In genomic region chr11:94727766-94728165, GRCh38 we compare ENCODE assay signal across 17 cellular contexts.
"Had no signal": no experiment of that assay in that cellular context is flagged by ENCODE, and none has a peak within 500 bp of the region (broad histone marks: within the 10 kb centered on the region; RNA-seq: fewer than 3 reads in every experiment).

No MANE protein-coding gene starts in this region.

- H3K36me3 Mint-ChIP-seq: activated naive CD4-positive, alpha-beta T cell treated with anti-CD3 and anti-CD28 coated beads, Interleukin-2, amount 50 U/mL, for 72 hours had no signal

- ATAC-seq: activated naive CD4-positive, alpha-beta T cell treated with anti-CD3 and anti-CD28 coated beads, Interleukin-2, amount 50 U/mL, for 72 hours; activated T-cell treated with anti-CD3 and anti-CD28 coated beads, Interleukin-2, amount 50 U/mL, for 72 hours; left lobe of liver; psoas muscle; sciatic nerve; stimulated activated naive CD8-positive, alpha-beta T cell treated with anti-CD3 and anti-CD28 coated beads, Interleukin-15, amount 100 ng/mL, for 72 hours had no signal

- H3K9me3 Mint-ChIP-seq: activated CD4-positive, alpha-beta T cell treated with anti-CD3 and anti-CD28 coated beads, Interleukin-2, amount 10 ng/mL, durations not matched to agents 24 days and 14 days; activated naive CD4-positive, alpha-beta T cell treated with anti-CD3 and anti-CD28 coated beads, Interleukin-2, amount 50 U/mL, for 72 hours; activated T-cell treated with anti-CD3 and anti-CD28 coated beads, Interleukin-2, amount 50 U/mL, for 72 hours; endodermal cell; neural crest cell; stimulated activated naive CD8-positive, alpha-beta T cell treated with anti-CD3 and anti-CD28 coated beads, Interleukin-15, amount 100 ng/mL, for 72 hours had no signal

- DNase-seq: activated CD4-positive, alpha-beta T cell treated with anti-CD3 and anti-CD28 coated beads, Interleukin-2, amount 10 ng/mL, durations not matched to agents 24 days and 14 days; activated CD4-positive, CD25-positive, alpha-beta regulatory T cell; activated CD8-positive, alpha-beta memory T cell treated with anti-CD3 and anti-CD28 coated beads, Interleukin-2, amount 50 U/mL, for 48 hours; activated gamma-delta T cell; activated T-cell treated with anti-CD3 and anti-CD28 coated beads, Interleukin-2, amount 50 U/mL, for 72 hours; endodermal cell; islet precursor cell; psoas muscle; spleen; stimulated activated naive CD8-positive, alpha-beta T cell treated with anti-CD3 and anti-CD28 coated beads, Interleukin-15, amount 100 ng/mL, for 72 hours; upper lobe of left lung had no signal

- H3K4me1 Mint-ChIP-seq: stimulated activated naive CD8-positive, alpha-beta T cell treated with anti-CD3 and anti-CD28 coated beads, Interleukin-15, amount 100 ng/mL, for 72 hours had no signal

- H3K9me3 ChIP-seq: psoas muscle, spleen, upper lobe of left lung had no signal

- H3K27me3 ChIP-seq: hepatocyte, spleen, upper lobe of left lung had no signal

- H3K27ac Mint-ChIP-seq: activated CD4-positive, alpha-beta T cell treated with anti-CD3 and anti-CD28 coated beads, Interleukin-2, amount 10 ng/mL, durations not matched to agents 24 days and 14 days; activated naive CD4-positive, alpha-beta T cell treated with anti-CD3 and anti-CD28 coated beads, Interleukin-2, amount 50 U/mL, for 72 hours; activated T-cell treated with anti-CD3 and anti-CD28 coated beads, Interleukin-2, amount 50 U/mL, for 72 hours; endodermal cell; stimulated activated naive CD8-positive, alpha-beta T cell treated with anti-CD3 and anti-CD28 coated beads, Interleukin-15, amount 100 ng/mL, for 72 hours had no signal

- H3K4me3 ChIP-seq: cardiac muscle cell, hepatocyte, psoas muscle, spleen, upper lobe of left lung had no signal

- H3K27ac ChIP-seq: cardiac muscle cell, psoas muscle, upper lobe of left lung had no signal

- H3K36me3 ChIP-seq: cardiac muscle cell, spleen, upper lobe of left lung had no signal

- H3K4me3 Mint-ChIP-seq: activated CD4-positive, alpha-beta T cell treated with anti-CD3 and anti-CD28 coated beads, Interleukin-2, amount 10 ng/mL, durations not matched to agents 24 days and 14 days; activated T-cell treated with anti-CD3 and anti-CD28 coated beads, Interleukin-2, amount 50 U/mL, for 72 hours; endodermal cell; neural crest cell; stimulated activated naive CD8-positive, alpha-beta T cell treated with anti-CD3 and anti-CD28 coated beads, Interleukin-15, amount 100 ng/mL, for 72 hours had no signal
